17 cellular contexts compared by ENCODE assay signal in the genomic region with DNA sequence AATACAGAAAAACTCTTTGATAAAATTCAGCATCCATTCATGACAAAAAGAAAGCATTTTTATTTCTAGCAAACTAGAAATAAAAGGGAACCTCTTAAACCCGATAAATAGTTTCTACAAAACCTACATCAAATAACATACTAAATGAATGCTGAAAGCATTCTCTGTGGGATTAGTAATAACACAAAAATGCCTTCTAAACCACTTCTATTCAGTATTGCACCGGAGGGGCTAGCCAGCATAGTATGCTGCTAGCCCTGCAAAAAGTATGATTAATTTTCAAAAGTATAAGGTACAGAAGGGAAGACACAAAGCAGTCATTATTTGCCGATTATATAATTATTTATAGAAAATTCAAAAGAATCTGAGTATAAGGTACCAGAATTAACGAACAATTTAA.
A peak's percentile ranks its signal among the peaks of the same experiment; 100 is the strongest.
DNase-seq lines count a peak whose midpoint lies in the region; ATAC-seq, FAIRE-seq and TF ChIP-seq lines count a peak whose summit lies in the region.
"Had no signal": no experiment of that assay in that cellular context is flagged by ENCODE, and none has a peak within 500 bp of the region (broad histone marks: within the 10 kb centered on the region; RNA-seq: fewer than 3 reads in every experiment).

No MANE protein-coding gene starts in this region.

- H3K27ac ChIP-seq in keratinocyte (ENCODE audit: control insufficient read depth, insufficient read depth, low read length) (no peak overlapping the region), small intestine (ENCODE audit: low read depth in 1 of 2, low read length in 1 of 2) (no peak overlapping the region), SJCRH30 (no peak overlapping the region)
- H3K27ac ChIP-seq: tibial nerve had no signal

- H3K4me3 ChIP-seq in astrocyte of the spinal cord (ENCODE audit: low read depth, low read length), result no peak overlapping the region
- H3K4me3 ChIP-seq in keratinocyte (ENCODE audit: control insufficient read depth in 2 of 3, extremely low read depth in 1 of 3, insufficient read depth in 2 of 3, low read depth in 1 of 3, low read length in 3 of 3), result peak overlapping the region in 1 of 3 experiments; percentile 5
- H3K4me3 ChIP-seq in small intestine (ENCODE audit: low read depth in 1 of 2, low read length in 2 of 2), result no peak overlapping the region
- no peak overlapping the region for H3K4me3 ChIP-seq in SJCRH30
- H3K4me3 ChIP-seq: tibial nerve had no signal

- 92 to 94% (median 92%) methylated on average over 4 of the region's 4 CpGs for WGBS in small intestine, 3 donors

- dilution Hi-C loops in keratinocyte (cut with MboI; ENCODE audit: extremely low pct_ligation_motif_present, low sequenced_read_pairs), result no loop called here

- peak; percentile 13 for FAIRE-seq in keratinocyte (lab: Jason Lieb, UNC)
- no peak for FAIRE-seq in small intestine (lab: Jason Lieb, UNC)

- in situ Hi-C loops in astrocyte of the spinal cord (cut with HindIII; ENCODE audit: low sequenced_read_pairs), result no loop called here

- no peak overlapping the region for H2AFZ ChIP-seq in keratinocyte (ENCODE audit: control insufficient read depth, low read length)

- no peaks in the 10 kb centered on the region for H3K9me1 ChIP-seq in keratinocyte (ENCODE audit: control insufficient read depth, extremely low read depth, insufficient read depth, low read length)

- H3K4me1 ChIP-seq in keratinocyte (ENCODE audit: control insufficient read depth, extremely low read depth, insufficient read depth, low read length), result peaks cover 16% of the 10 kb centered on the region
- H3K4me1 ChIP-seq in small intestine (ENCODE audit: control insufficient read depth in 2 of 2, insufficient read depth in 1 of 2, low read depth in 1 of 2, low read length in 1 of 2), result no peaks in the 10 kb centered on the region
- peaks cover 6% of the 10 kb centered on the region; the same call in 1 of the 2 replicates for H3K4me1 ChIP-seq in SJCRH30

- no peaks in the 10 kb centered on the region for H4K20me1 ChIP-seq in keratinocyte (ENCODE audit: control insufficient read depth, extremely low read depth, insufficient read depth, low read length)

- H3K9ac ChIP-seq in keratinocyte (ENCODE audit: control insufficient read depth, extremely low read depth, insufficient read depth, low read length), result no peak overlapping the region

- peak overlapping the region; percentile 70 for H3K4me2 ChIP-seq in keratinocyte (ENCODE audit: control insufficient read depth, extremely low read depth, insufficient read depth, low read depth, low read length)

- no peaks in the 10 kb centered on the region for H3K27me3 ChIP-seq in keratinocyte (ENCODE audit: control insufficient read depth, extremely low read depth, insufficient read depth, low read length)
- H3K27me3 ChIP-seq in small intestine (ENCODE audit: control insufficient read depth in 2 of 2, insufficient read depth in 2 of 2, low read length in 2 of 2), result no peaks in the 10 kb centered on the region
- H3K27me3 ChIP-seq in SJCRH30, result no peaks in the 10 kb centered on the region
- H3K27me3 ChIP-seq: tibial nerve had no signal

- H3K9me3 ChIP-seq in keratinocyte (ENCODE audit: control insufficient read depth, low read depth, low read length) (no peaks in the 10 kb centered on the region), small intestine (ENCODE audit: control insufficient read depth, low read depth) (no peaks in the 10 kb centered on the region), SJCRH30 (replicated peaks) (no peaks in the 10 kb centered on the region)
- H3K9me3 ChIP-seq: tibial nerve had no signal

- TF ChIP-seq CTCF in astrocyte of the spinal cord (IDR thresholded peaks at IDR 0.05; ENCODE audit: low read depth, low read length) (no peak), keratinocyte (optimal IDR thresholded peaks at IDR 0.05 in 1 of 3, IDR thresholded peaks at IDR 0.05 in 1 of 3, conservative IDR thresholded peaks at IDR 0.05 in 1 of 3; ENCODE audit: extremely low read depth in 1 of 3, insufficient read depth in 2 of 3, low read length in 3 of 3) (no peak)

- ATAC-seq in left ventricle myocardium superior, result no peak
- ATAC-seq: activated T-cell treated with anti-CD3 and anti-CD28 coated beads, Interleukin-2, amount 50 U/mL, for 4 hours had no signal

- H3K79me2 ChIP-seq in keratinocyte (ENCODE audit: control insufficient read depth, insufficient read depth, low read length), result no peaks in the 10 kb centered on the region

- intact Hi-C loops in left ventricle myocardium superior (cut with micrococcal nuclease), result no loop called here

- DNase-seq in AG20443 (ENCODE audit: low spot score) (peak; percentile 59), LoVo (ENCODE audit: low spot score) (peak; percentile 7), astrocyte of the spinal cord (ENCODE audit: low read depth, low spot score) (peak; percentile 83), keratinocyte (ENCODE audit: low read depth, low spot score) (peak; percentile 11), NCI-H187 treated with DMSO at 0.1 percent for 48 hours (lab: John Stamatoyannopoulos, UW) (no peak), small intestine (no peak), left ventricle myocardium superior (no peak), SJCRH30 (no peak)
- DNase-seq: activated CD4-positive, alpha-beta T cell treated with anti-CD3 and anti-CD28 coated beads for 48 hours; activated T-cell treated with anti-CD3 and anti-CD28 coated beads, Interleukin-2, amount 50 U/mL, for 4 hours; AML-193; amygdala; DMS53; NCI-H1048; NCI-H345; stimulated activated CD4-positive, alpha-beta T cell treated with anti-CD3 and anti-CD28 coated beads, Interleukin-2, amount 100 ng/mL, for 24 hours had no signal

- peaks cover 0 to 1% of the 10 kb centered on the region in 2 experiments for H3K36me3 ChIP-seq in keratinocyte (ENCODE audit: control insufficient read depth in 2 of 2, extremely low read depth in 1 of 2, insufficient read depth in 2 of 2, low read length in 2 of 2)
- no peaks in the 10 kb centered on the region for H3K36me3 ChIP-seq in small intestine (ENCODE audit: control insufficient read depth in 2 of 2, insufficient read depth in 2 of 2, low read length in 2 of 2)
- no peaks in the 10 kb centered on the region; the same call in 1 of the 2 replicates for H3K36me3 ChIP-seq in SJCRH30
- H3K36me3 ChIP-seq: tibial nerve had no signal

Comparison
In these comparisons a context has a peak if more than half of its experiments do, and no peak if none do; other contexts are left out.
1. DNase-seq: peak in AG20443 (single experiment), LoVo (single experiment), astrocyte of the spinal cord (single experiment) and keratinocyte (single experiment); none in NCI-H187 treated with DMSO at 0.1 percent for 48 hours (single experiment), small intestine (single experiment), left ventricle myocardium superior (single experiment) and SJCRH30 (0 of 2).